23 cellular contexts compared by ENCODE assay signal in genomic region chr1:206510371-206510770, GRCh38.
"Had no signal": no experiment of that assay in that cellular context is flagged by ENCODE, and none has a peak within 500 bp of the region (broad histone marks: within the 10 kb centered on the region; RNA-seq: fewer than 3 reads in every experiment).

No MANE protein-coding gene starts in this region.

- H3K27ac Mint-ChIP-seq: activated naive CD4-positive, alpha-beta T cell treated with anti-CD3 and anti-CD28 coated beads, Interleukin-2, amount 50 U/mL, for 72 hours; activated T-helper 17 cell treated with anti-CD3 and anti-CD28 coated beads, Interleukin-2, amount 50 U/mL, for 72 hours; stimulated activated memory B cell treated with anti-CD40 and anti-IgM and Interleukin-4, amounts not matched to agents 10 μg/mL and 1 μg/mL and 100 μg/mL, for 72 hours had no signal

- H3K4me3 Mint-ChIP-seq: activated T-helper 17 cell treated with anti-CD3 and anti-CD28 coated beads, Interleukin-2, amount 50 U/mL, for 72 hours; neural crest cell; stimulated activated memory B cell treated with anti-CD40 and anti-IgM and Interleukin-4, amounts not matched to agents 10 μg/mL and 1 μg/mL and 100 μg/mL, for 72 hours had no signal

- H3K4me3 ChIP-seq: ascending aorta, colonic mucosa, heart right ventricle, mucosa of descending colon, skin epidermis, testis, uterus had no signal

- H3K36me3 ChIP-seq: ascending aorta, colonic mucosa, heart right ventricle, right lobe of liver, uterus, WERI-Rb-1 had no signal

- H3K4me1 ChIP-seq: colonic mucosa had no signal

- H3K27ac ChIP-seq: ascending aorta, colonic mucosa, dorsolateral prefrontal cortex, heart right ventricle, testis, uterus, WERI-Rb-1 had no signal

- H3K9me3 Mint-ChIP-seq: activated naive CD4-positive, alpha-beta T cell treated with anti-CD3 and anti-CD28 coated beads, Interleukin-2, amount 50 U/mL, for 72 hours; activated T-helper 17 cell treated with anti-CD3 and anti-CD28 coated beads, Interleukin-2, amount 50 U/mL, for 72 hours; neural crest cell; stimulated activated memory B cell treated with anti-CD40 and anti-IgM and Interleukin-4, amounts not matched to agents 10 μg/mL and 1 μg/mL and 100 μg/mL, for 72 hours had no signal

- DNase-seq: activated CD4-positive, alpha-beta T cell treated with anti-CD3 and anti-CD28 coated beads for 1 hour; activated T-cell treated with anti-CD3 and anti-CD28 coated beads, Interleukin-2, amount 50 U/mL, for 1 hour; colonic mucosa; dorsolateral prefrontal cortex; foreskin fibroblast; heart right ventricle; islet precursor cell; left colon; mesendoderm; occipital lobe; stimulated activated CD4-positive, alpha-beta T cell treated with anti-CD3 and anti-CD28 coated beads, Interleukin-2, amount 100 ng/mL, for 24 hours; testis; trophoblast cell; uterus; WERI-Rb-1 had no signal

- H3K9me3 ChIP-seq: ascending aorta, colonic mucosa, heart right ventricle, mucosa of descending colon, right lobe of liver, testis, uterus had no signal

- H3K27me3 ChIP-seq: ascending aorta, right lobe of liver, testis, uterus had no signal

- H3K36me3 Mint-ChIP-seq: stimulated activated memory B cell treated with anti-CD40 and anti-IgM and Interleukin-4, amounts not matched to agents 10 μg/mL and 1 μg/mL and 100 μg/mL, for 72 hours had no signal
